Comparison of ENCODE assay signal across 1 cellular context in the genomic region with DNA sequence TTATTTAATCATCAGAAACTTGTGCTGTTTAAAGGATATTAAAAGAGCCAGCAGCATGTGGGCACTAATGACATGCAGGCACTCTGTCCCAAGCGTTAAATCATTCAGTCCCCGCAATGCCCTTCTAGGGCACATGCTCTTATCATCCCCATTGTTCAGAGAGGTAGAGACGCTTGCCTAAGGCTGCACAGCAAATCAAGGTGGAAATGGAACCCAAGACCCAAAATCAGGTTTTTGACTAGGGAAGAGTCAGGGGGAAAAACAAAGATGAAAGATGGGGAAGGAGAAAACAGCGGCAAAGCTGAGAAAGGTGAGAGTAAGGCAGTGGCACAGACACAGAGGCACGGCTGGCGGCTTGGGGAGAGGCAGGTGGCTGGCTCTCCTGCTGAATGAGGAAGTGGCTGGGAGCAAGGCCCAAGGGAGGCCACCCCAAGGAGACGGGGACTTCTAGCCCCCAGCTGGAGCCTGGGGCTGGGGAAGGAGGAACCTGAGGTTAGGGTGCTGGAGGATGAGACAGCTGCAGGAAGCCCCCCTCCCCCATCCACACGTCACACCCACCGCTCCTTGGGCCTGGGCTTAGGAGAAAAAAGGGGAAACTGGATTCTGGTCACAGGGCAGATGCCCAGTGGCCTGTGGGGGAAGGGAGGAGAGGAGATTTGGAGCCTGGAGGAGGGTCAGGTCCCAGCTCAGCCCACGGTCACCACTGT.
A peak's percentile ranks its signal among the peaks of the same experiment; 100 is the strongest.
TF ChIP-seq lines count a peak whose summit lies in the region.

No MANE protein-coding gene starts in this region.

TF ChIP-seq in K562, 482 proteins besides CTCF, POLR2A, EP300 and RAD21 (continued from another document and continues in another):
- TF ChIP-seq TAF9B (IDR thresholded peaks at IDR 0.05; ENCODE audit: partially characterized antibody) (no peak), EZH2 (IDR thresholded peaks at IDR 0.05; ENCODE audit: borderline replicate concordance, low read depth, low read length) (no peak), BACH1 (tag; IDR thresholded peaks at IDR 0.05) (no peak), MED1 (CRISPR knock-in tag; IDR thresholded peaks at IDR 0.05; ENCODE audit: borderline replicate concordance) (no peak), CREBBP (IDR thresholded peaks at IDR 0.05; ENCODE audit: low read depth, low read length) (no peak), NR1H2 (CRISPR knock-in tag; IDR thresholded peaks at IDR 0.05) (no peak), ARHGAP35 (IDR thresholded peaks at IDR 0.05; ENCODE audit: partially characterized antibody) (no peak), HDGF (IDR thresholded peaks at IDR 0.05) (peak; percentile 96; the same call in 1 of the 2 replicates), RCOR1 (IDR thresholded peaks at IDR 0.05; ENCODE audit: borderline replicate concordance in 1 of 2, low read depth in 2 of 2, low read length in 2 of 2) (peak in 1 of 2 experiments; percentile 57; a peak in 1 of 4 replicates), NCOA6 (IDR thresholded peaks at IDR 0.05) (no peak), MTA1 (IDR thresholded peaks at IDR 0.05; ENCODE audit: borderline replicate concordance) (no peak; the same call in 1 of the 2 replicates), RHOXF2B (CRISPR knock-in tag; conservative IDR thresholded peaks at IDR 0.05) (no peak), TARDBP (IDR thresholded peaks at IDR 0.05) (no peak), IFI16 (CRISPR knock-in tag; IDR thresholded peaks at IDR 0.05) (no peak), SRSF3 (IDR thresholded peaks at IDR 0.05; ENCODE audit: insufficient read depth, low read length) (no peak), ZNF76 (CRISPR knock-in tag; IDR thresholded peaks at IDR 0.05; ENCODE audit: borderline replicate concordance) (no peak), RFX5 (IDR thresholded peaks at IDR 0.05; ENCODE audit: low read depth, low read length) (no peak), ZNF766 (CRISPR knock-in tag; conservative IDR thresholded peaks at IDR 0.05) (no peak; the same call in 1 of the 2 replicates), CBFA2T2 (conservative IDR thresholded peaks at IDR 0.05) (peak; percentile 25; the same call in 1 of the 2 replicates), LEF1 (IDR thresholded peaks at IDR 0.05) (peak; percentile 82; the same call in 1 of the 2 replicates), POU5F1 (IDR thresholded peaks at IDR 0.05; ENCODE audit: borderline replicate concordance, low read depth, low read length, partially characterized antibody) (no peak), ARID1B (IDR thresholded peaks at IDR 0.05) (peak; percentile 29; the same call in 1 of the 2 replicates), THRAP3 (IDR thresholded peaks at IDR 0.05; ENCODE audit: borderline replicate concordance) (0 out of 2 replicates have a peak, but pooled peaks have one; percentile 44)
- TF ChIP-seq, protein P1, sequence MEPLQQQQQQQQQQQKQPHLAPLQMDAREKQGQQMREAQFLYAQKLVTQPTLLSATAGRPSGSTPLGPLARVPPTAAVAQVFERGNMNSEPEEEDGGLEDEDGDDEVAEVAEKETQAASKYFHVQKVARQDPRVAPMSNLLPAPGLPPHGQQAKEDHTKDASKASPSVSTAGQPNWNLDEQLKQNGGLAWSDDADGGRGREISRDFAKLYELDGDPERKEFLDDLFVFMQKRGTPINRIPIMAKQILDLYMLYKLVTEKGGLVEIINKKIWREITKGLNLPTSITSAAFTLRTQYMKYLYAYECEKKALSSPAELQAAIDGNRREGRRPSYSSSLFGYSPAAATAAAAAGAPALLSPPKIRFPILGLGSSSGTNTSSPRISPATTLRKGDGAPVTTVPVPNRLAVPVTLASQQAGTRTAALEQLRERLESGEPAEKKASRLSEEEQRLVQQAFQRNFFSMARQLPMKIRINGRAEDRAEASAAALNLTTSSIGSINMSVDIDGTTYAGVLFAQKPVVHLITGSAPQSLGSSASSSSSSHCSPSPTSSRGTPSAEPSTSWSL (CRISPR knock-in tag; IDR thresholded peaks at IDR 0.05; ENCODE audit: borderline replicate concordance), result no peak
- TF ChIP-seq, protein P2, sequence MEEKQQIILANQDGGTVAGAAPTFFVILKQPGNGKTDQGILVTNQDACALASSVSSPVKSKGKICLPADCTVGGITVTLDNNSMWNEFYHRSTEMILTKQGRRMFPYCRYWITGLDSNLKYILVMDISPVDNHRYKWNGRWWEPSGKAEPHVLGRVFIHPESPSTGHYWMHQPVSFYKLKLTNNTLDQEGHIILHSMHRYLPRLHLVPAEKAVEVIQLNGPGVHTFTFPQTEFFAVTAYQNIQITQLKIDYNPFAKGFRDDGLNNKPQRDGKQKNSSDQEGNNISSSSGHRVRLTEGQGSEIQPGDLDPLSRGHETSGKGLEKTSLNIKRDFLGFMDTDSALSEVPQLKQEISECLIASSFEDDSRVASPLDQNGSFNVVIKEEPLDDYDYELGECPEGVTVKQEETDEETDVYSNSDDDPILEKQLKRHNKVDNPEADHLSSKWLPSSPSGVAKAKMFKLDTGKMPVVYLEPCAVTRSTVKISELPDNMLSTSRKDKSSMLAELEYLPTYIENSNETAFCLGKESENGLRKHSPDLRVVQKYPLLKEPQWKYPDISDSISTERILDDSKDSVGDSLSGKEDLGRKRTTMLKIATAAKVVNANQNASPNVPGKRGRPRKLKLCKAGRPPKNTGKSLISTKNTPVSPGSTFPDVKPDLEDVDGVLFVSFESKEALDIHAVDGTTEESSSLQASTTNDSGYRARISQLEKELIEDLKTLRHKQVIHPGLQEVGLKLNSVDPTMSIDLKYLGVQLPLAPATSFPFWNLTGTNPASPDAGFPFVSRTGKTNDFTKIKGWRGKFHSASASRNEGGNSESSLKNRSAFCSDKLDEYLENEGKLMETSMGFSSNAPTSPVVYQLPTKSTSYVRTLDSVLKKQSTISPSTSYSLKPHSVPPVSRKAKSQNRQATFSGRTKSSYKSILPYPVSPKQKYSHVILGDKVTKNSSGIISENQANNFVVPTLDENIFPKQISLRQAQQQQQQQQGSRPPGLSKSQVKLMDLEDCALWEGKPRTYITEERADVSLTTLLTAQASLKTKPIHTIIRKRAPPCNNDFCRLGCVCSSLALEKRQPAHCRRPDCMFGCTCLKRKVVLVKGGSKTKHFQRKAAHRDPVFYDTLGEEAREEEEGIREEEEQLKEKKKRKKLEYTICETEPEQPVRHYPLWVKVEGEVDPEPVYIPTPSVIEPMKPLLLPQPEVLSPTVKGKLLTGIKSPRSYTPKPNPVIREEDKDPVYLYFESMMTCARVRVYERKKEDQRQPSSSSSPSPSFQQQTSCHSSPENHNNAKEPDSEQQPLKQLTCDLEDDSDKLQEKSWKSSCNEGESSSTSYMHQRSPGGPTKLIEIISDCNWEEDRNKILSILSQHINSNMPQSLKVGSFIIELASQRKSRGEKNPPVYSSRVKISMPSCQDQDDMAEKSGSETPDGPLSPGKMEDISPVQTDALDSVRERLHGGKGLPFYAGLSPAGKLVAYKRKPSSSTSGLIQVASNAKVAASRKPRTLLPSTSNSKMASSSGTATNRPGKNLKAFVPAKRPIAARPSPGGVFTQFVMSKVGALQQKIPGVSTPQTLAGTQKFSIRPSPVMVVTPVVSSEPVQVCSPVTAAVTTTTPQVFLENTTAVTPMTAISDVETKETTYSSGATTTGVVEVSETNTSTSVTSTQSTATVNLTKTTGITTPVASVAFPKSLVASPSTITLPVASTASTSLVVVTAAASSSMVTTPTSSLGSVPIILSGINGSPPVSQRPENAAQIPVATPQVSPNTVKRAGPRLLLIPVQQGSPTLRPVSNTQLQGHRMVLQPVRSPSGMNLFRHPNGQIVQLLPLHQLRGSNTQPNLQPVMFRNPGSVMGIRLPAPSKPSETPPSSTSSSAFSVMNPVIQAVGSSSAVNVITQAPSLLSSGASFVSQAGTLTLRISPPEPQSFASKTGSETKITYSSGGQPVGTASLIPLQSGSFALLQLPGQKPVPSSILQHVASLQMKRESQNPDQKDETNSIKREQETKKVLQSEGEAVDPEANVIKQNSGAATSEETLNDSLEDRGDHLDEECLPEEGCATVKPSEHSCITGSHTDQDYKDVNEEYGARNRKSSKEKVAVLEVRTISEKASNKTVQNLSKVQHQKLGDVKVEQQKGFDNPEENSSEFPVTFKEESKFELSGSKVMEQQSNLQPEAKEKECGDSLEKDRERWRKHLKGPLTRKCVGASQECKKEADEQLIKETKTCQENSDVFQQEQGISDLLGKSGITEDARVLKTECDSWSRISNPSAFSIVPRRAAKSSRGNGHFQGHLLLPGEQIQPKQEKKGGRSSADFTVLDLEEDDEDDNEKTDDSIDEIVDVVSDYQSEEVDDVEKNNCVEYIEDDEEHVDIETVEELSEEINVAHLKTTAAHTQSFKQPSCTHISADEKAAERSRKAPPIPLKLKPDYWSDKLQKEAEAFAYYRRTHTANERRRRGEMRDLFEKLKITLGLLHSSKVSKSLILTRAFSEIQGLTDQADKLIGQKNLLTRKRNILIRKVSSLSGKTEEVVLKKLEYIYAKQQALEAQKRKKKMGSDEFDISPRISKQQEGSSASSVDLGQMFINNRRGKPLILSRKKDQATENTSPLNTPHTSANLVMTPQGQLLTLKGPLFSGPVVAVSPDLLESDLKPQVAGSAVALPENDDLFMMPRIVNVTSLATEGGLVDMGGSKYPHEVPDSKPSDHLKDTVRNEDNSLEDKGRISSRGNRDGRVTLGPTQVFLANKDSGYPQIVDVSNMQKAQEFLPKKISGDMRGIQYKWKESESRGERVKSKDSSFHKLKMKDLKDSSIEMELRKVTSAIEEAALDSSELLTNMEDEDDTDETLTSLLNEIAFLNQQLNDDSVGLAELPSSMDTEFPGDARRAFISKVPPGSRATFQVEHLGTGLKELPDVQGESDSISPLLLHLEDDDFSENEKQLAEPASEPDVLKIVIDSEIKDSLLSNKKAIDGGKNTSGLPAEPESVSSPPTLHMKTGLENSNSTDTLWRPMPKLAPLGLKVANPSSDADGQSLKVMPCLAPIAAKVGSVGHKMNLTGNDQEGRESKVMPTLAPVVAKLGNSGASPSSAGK (IDR thresholded peaks at IDR 0.05), result no peak
- TF ChIP-seq, protein P3, sequence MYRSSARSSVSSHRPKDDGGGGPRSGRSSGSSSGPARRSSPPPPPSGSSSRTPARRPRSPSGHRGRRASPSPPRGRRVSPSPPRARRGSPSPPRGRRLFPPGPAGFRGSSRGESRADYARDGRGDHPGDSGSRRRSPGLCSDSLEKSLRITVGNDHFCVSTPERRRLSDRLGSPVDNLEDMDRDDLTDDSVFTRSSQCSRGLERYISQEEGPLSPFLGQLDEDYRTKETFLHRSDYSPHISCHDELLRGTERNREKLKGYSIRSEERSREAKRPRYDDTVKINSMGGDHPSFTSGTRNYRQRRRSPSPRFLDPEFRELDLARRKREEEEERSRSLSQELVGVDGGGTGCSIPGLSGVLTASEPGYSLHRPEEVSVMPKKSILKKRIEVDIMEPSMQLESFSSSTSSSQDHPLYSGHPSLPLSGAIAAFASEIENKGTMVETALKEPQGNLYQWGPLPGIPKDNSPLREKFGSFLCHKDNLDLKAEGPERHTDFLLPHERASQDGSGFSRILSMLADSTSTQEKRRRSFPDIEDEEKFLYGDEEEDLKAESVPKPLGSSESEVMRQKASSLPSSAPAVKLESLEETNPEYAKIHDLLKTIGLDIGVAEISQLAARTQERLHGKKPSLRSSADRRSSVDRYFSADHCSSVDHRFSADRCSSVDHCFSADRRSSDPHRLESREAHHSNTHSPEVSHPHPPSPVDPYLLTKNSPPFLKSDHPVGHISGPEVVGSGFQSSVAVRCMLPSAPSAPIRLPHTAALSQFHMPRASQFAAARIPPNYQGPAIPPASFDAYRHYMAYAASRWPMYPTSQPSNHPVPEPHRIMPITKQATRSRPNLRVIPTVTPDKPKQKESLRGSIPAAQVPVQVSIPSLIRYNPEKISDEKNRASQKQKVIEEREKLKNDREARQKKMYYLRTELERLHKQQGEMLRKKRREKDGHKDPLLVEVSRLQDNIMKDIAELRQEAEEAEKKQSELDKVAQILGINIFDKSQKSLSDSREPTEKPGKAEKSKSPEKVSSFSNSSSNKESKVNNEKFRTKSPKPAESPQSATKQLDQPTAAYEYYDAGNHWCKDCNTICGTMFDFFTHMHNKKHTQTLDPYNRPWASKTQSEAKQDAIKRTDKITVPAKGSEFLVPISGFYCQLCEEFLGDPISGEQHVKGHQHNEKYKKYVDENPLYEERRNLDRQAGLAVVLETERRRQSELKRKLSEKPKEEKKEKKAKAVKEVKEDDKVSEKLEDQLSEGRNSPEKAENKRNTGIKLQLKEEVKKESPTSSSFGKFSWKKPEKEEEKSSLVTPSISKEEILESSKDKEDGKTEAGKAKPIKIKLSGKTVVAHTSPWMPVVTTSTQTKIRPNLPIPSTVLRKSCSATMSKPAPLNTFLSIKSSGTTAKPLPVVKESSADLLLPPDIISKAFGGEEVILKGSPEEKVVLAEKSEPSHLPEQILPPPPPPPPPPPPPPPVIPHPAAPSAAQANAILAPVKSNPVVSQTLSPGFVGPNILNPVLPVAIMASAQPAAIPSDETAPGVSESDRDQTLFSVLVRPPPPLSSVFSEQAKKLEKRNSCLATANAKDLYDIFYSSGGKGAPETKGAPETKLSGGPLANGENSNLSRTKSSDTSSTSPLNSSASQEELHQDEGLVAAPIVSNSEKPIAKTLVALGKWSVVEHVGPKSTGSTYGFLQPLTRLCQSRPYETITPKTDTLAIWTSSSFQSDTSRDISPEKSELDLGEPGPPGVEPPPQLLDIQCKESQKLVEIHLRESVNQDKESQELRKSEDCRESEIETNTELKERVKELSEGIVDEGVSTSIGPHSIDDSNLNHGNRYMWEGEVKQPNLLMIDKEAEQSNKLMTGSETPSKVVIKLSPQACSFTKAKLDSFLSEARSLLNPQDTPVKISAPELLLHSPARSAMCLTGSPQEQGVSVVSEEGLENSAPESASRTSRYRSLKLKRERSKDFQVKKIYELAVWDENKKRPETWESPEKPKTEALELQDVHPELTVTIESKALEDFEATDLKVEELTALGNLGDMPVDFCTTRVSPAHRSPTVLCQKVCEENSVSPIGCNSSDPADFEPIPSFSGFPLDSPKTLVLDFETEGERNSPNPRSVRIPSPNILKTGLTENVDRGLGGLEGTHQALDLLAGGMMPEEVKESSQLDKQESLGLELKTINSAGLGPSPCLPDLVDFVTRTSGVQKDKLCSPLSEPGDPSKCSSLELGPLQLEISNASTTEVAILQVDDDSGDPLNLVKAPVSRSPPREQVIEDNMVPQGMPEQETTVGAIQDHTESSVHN (IDR thresholded peaks at IDR 0.05; ENCODE audit: borderline replicate concordance in 1 of 2, low read depth in 1 of 2), result peak in 1 of 2 experiments; percentile 76; a peak in 2 of 4 replicates
- TF ChIP-seq, protein P4, sequence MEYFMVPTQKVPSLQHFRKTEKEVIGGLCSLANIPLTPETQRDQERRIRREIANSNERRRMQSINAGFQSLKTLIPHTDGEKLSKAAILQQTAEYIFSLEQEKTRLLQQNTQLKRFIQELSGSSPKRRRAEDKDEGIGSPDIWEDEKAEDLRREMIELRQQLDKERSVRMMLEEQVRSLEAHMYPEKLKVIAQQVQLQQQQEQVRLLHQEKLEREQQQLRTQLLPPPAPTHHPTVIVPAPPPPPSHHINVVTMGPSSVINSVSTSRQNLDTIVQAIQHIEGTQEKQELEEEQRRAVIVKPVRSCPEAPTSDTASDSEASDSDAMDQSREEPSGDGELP (CRISPR knock-in tag; IDR thresholded peaks at IDR 0.05; ENCODE audit: borderline replicate concordance), result peak; percentile 97
- TF ChIP-seq, protein P5, sequence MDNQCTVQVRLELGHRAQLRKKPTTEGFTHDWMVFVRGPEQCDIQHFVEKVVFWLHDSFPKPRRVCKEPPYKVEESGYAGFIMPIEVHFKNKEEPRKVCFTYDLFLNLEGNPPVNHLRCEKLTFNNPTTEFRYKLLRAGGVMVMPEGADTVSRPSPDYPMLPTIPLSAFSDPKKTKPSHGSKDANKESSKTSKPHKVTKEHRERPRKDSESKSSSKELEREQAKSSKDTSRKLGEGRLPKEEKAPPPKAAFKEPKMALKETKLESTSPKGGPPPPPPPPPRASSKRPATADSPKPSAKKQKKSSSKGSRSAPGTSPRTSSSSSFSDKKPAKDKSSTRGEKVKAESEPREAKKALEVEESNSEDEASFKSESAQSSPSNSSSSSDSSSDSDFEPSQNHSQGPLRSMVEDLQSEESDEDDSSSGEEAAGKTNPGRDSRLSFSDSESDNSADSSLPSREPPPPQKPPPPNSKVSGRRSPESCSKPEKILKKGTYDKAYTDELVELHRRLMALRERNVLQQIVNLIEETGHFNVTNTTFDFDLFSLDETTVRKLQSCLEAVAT (IDR thresholded peaks at IDR 0.05), result 0 out of 4 replicates have a peak, but pooled peaks of 1 of the 2 experiments have one; percentile 47
